Comparison of ENCODE assay signal across 1 cellular context in genomic region chr15:75689429-75689828, GRCh38. TPM values are rescaled to one million over a fixed set of nuclear protein-coding genes. Genes with fewer than 3 reads are reported as not detected.
"Had no signal": no experiment of that assay in that cellular context is flagged by ENCODE, and none has a peak within 500 bp of the region (broad histone marks: within the 10 kb centered on the region; RNA-seq: fewer than 3 reads in every experiment).

No MANE protein-coding gene starts in this region.

RNA-seq across cellular contexts. Expression of gene CSPG4, which starts 23.2 kb away (rescaled TPM):
- polyA plus RNA-seq: IgD-negative memory B cell had no signal
